23 cellular contexts compared by ENCODE assay signal in genomic region chrX:121110536-121110935, GRCh38.
DNase-seq lines count a peak whose midpoint lies in the region; ATAC-seq, FAIRE-seq and TF ChIP-seq lines count a peak whose summit lies in the region.
"Had no signal": no experiment of that assay in that cellular context is flagged by ENCODE, and none has a peak within 500 bp of the region (broad histone marks: within the 10 kb centered on the region; RNA-seq: fewer than 3 reads in every experiment).

No MANE protein-coding gene starts in this region.

- CTCF ChIA-PET in SK-N-SH (lab: Yijun Ruan, JAX) (no interaction called here), K562 (lab: Yijun Ruan, JAX; ENCODE audit: low intra/inter-chr PET ratio) (no interaction called here)

- no peak overlapping the region for H3K4me3 Mint-ChIP-seq in naive thymus-derived CD8-positive, alpha-beta T cell
- H3K4me3 Mint-ChIP-seq: B cell; CD4-positive, alpha-beta T cell; CD8-positive, alpha-beta T cell had no signal

- TF ChIP-seq EP300 in SK-N-SH (IDR thresholded peaks at IDR 0.05; ENCODE audit: borderline replicate concordance in 1 of 2, low read depth in 1 of 2, low read length in 1 of 2) (no peak), K562 (IDR thresholded peaks at IDR 0.05; ENCODE audit: low read length) (no peak)

- no TSS peak for BruUV-seq in K562 (replicated peaks; lab: Mats Ljungman, UMichigan)

- DNase-seq in SK-N-SH = no peak
- DNase-seq in K562 (ENCODE audit: extremely low read depth in 1 of 4, low spot score in 3 of 4) = no peak
- no peak for DNase-seq in foreskin melanocyte
- no peak for DNase-seq in naive thymus-derived CD8-positive, alpha-beta T cell
- DNase-seq: AML-193; CD4-positive, alpha-beta T cell; CD8-positive, alpha-beta T cell; DMS 273 treated with DMSO at 0.1 percent for 48 hours; DMS153; DMS53; DMS79; DND-41; EL; GDM1 had no signal

- H3K27me3 ChIP-seq in SK-N-SH (ENCODE audit: insufficient read depth) = no peaks in the 10 kb centered on the region
- no peaks in the 10 kb centered on the region for H3K27me3 ChIP-seq in K562 (ENCODE audit: control insufficient read depth in 2 of 2, insufficient read depth in 2 of 2, low read length in 2 of 2)
- H3K27me3 ChIP-seq: BLaER1 treated with 17β-estradiol and CSF1 and Interleukin-3, amounts not matched to agents 10 nM and 100 nM had no signal

- H3K79me2 ChIP-seq in SK-N-SH (ENCODE audit: insufficient read depth) (no peaks in the 10 kb centered on the region), K562 (ENCODE audit: control insufficient read depth, insufficient read depth, low read length) (no peaks in the 10 kb centered on the region)

- H2AFZ ChIP-seq in SK-N-SH (ENCODE audit: low read depth) (no peak overlapping the region), K562 (ENCODE audit: low read depth, low read length) (no peak overlapping the region)

- H3K36me3 ChIP-seq in SK-N-SH (replicated peaks in 1 of 2; ENCODE audit: control insufficient read depth in 1 of 2, insufficient read depth in 2 of 2, low read length in 1 of 2) (no peaks in the 10 kb centered on the region), K562 (ENCODE audit: control insufficient read depth, insufficient read depth, low read length) (no peaks in the 10 kb centered on the region)
- H3K36me3 ChIP-seq: BLaER1 treated with 17β-estradiol and CSF1 and Interleukin-3, amounts not matched to agents 10 nM and 100 nM had no signal

- no peak overlapping the region for H3K9ac ChIP-seq in SK-N-SH
- no peak overlapping the region for H3K9ac ChIP-seq in K562 (ENCODE audit: insufficient read depth in 1 of 2, low read depth in 2 of 2, low read length in 2 of 2)
- H3K9ac ChIP-seq: BLaER1 treated with 17β-estradiol and CSF1 and Interleukin-3, amounts not matched to agents 10 nM and 100 nM had no signal

- H3K4me3 ChIP-seq in SK-N-SH (ENCODE audit: low read depth in 2 of 2, low read length in 1 of 2) (no peak overlapping the region), K562 (no peak overlapping the region)
- H3K4me3 ChIP-seq: A549; BLaER1 treated with 17β-estradiol and CSF1 and Interleukin-3, amounts not matched to agents 10 nM and 100 nM; GM12878 had no signal

- TF ChIP-seq CTCF in SK-N-SH (IDR thresholded peaks at IDR 0.05) = no peak
- TF ChIP-seq CTCF in K562 (IDR thresholded peaks at IDR 0.05 in 2 of 3, conservative IDR thresholded peaks at IDR 0.05 in 1 of 3; ENCODE audit: insufficient read depth in 2 of 3, low read depth in 1 of 3, low read length in 3 of 3) = no peak

- no peaks in the 10 kb centered on the region for H4K20me1 ChIP-seq in SK-N-SH (ENCODE audit: insufficient read depth)
- H4K20me1 ChIP-seq in K562 (replicated peaks; ENCODE audit: control insufficient read depth, insufficient read depth, low read length) = no peaks in the 10 kb centered on the region
- H4K20me1 ChIP-seq: BLaER1 treated with 17β-estradiol and CSF1 and Interleukin-3, amounts not matched to agents 10 nM and 100 nM had no signal

- peaks cover 0 to 4% (median 0%) of the 10 kb centered on the region in 9 donors for H3K9me3 Mint-ChIP-seq in naive thymus-derived CD8-positive, alpha-beta T cell
- H3K9me3 Mint-ChIP-seq: CD4-positive, alpha-beta T cell; CD8-positive, alpha-beta T cell had no signal

- no peaks in the 10 kb centered on the region for H3K4me1 Mint-ChIP-seq in naive thymus-derived CD8-positive, alpha-beta T cell
- H3K4me1 Mint-ChIP-seq: B cell had no signal

- intact Hi-C loops in K562 (cut with micrococcal nuclease) = no loop called here

- TF ChIP-seq RAD21 in SK-N-SH (IDR thresholded peaks at IDR 0.05; ENCODE audit: low read length) (no peak), K562 (CRISPR knock-in tag; conservative IDR thresholded peaks at IDR 0.05 in 1 of 2, IDR thresholded peaks at IDR 0.05 in 1 of 2) (no peak)

- no peaks in the 10 kb centered on the region for H3K36me3 Mint-ChIP-seq in naive thymus-derived CD8-positive, alpha-beta T cell
- H3K36me3 Mint-ChIP-seq: CD8-positive, alpha-beta T cell had no signal

- FAIRE-seq in K562 (lab: Jason Lieb, UNC) = no peak
- FAIRE-seq: A549, GM12878, GM12892, GM18507 had no signal

- H3K4me2 ChIP-seq in SK-N-SH (no peak overlapping the region), K562 (ENCODE audit: insufficient read depth, low read length) (no peak overlapping the region)
- H3K4me2 ChIP-seq: A549; BLaER1 treated with 17β-estradiol and CSF1 and Interleukin-3, amounts not matched to agents 10 nM and 100 nM had no signal

- no peak overlapping the region for H3K27ac ChIP-seq in SK-N-SH (ENCODE audit: low read depth in 2 of 2, low read length in 1 of 2)
- no peak overlapping the region for H3K27ac ChIP-seq in K562 (ENCODE audit: extremely low read depth, low read depth, low read length)
- H3K27ac ChIP-seq: 22Rv1; A549; BLaER1 treated with 17β-estradiol and CSF1 and Interleukin-3, amounts not matched to agents 10 nM and 100 nM; C4-2B had no signal

- H3K27ac Mint-ChIP-seq in naive thymus-derived CD8-positive, alpha-beta T cell = no peak overlapping the region
- H3K27ac Mint-ChIP-seq: B cell; CD4-positive, alpha-beta T cell; CD8-positive, alpha-beta T cell had no signal

- in situ Hi-C loops in K562 (cut with MboI) = no loop called here

- no peaks in the 10 kb centered on the region for H3F3A ChIP-seq in SK-N-SH (replicated peaks; ENCODE audit: insufficient read depth)

- no peaks in the 10 kb centered on the region for H3K9me2 ChIP-seq in SK-N-SH

- POLR2A ChIA-PET in SK-N-SH (lab: Yijun Ruan, JAX) = no interaction called here
- POLR2A ChIA-PET in K562 (lab: Yijun Ruan, JAX) = no interaction called here
- POLR2A ChIA-PET in naive thymus-derived CD8-positive, alpha-beta T cell (lab: Charles Lee) = no interaction called here

- H3K9me1 ChIP-seq in K562 (ENCODE audit: control insufficient read depth, insufficient read depth, low read length) = no peaks in the 10 kb centered on the region

- ATAC-seq in SK-N-SH treated with all-trans-retinoic acid at 6 μM for 48 hours (no peak), K562 (no peak)
- ATAC-seq in naive thymus-derived CD8-positive, alpha-beta T cell = no peak
- ATAC-seq: A549; CD8-positive, alpha-beta T cell; GM12878 had no signal

- 2% methylated on average over 3 of the region's 3 CpGs for WGBS in SK-N-SH (ENCODE audit: low lambda C conversion rate)
- WGBS in K562 (ENCODE audit: insufficient coverage, low coverage, missing lambda C conversion rate) = 20% methylated on average over 3 of the region's 3 CpGs

- TF ChIP-seq POLR2A in K562 (conservative IDR thresholded peaks at IDR 0.05) = no peak

- H3K27me3 Mint-ChIP-seq in naive thymus-derived CD8-positive, alpha-beta T cell = peaks cover 0 to 8% (median 0%) of the 10 kb centered on the region in 5 donors
- H3K27me3 Mint-ChIP-seq: B cell; CD4-positive, alpha-beta T cell had no signal

- H3K4me1 ChIP-seq in SK-N-SH (ENCODE audit: control insufficient read depth in 1 of 2, insufficient read depth in 2 of 2, low read depth in 1 of 2, low read length in 1 of 2) (no peaks in the 10 kb centered on the region), K562 (replicated peaks in 1 of 2; ENCODE audit: control insufficient read depth in 2 of 2, insufficient read depth in 2 of 2, low read length in 2 of 2) (no peaks in the 10 kb centered on the region)
- H3K4me1 ChIP-seq: A549; BLaER1 treated with 17β-estradiol and CSF1 and Interleukin-3, amounts not matched to agents 10 nM and 100 nM had no signal

- H3K9me3 ChIP-seq in SK-N-SH (no peaks in the 10 kb centered on the region), K562 (replicated peaks; ENCODE audit: control insufficient read depth, insufficient read depth, low read depth, low read length) (no peaks in the 10 kb centered on the region)
- H3K9me3 ChIP-seq: A549 had no signal

TF ChIP-seq in SK-N-SH, 30 proteins besides CTCF, POLR2A, EP300 and RAD21:
- TF ChIP-seq IRF3 (IDR thresholded peaks at IDR 0.05; ENCODE audit: low read depth, low read length) (no peak), RXRA (IDR thresholded peaks at IDR 0.05; ENCODE audit: borderline replicate concordance, low read depth) (no peak)

TF ChIP-seq in K562, 482 proteins besides CTCF, POLR2A, EP300 and RAD21 (continues in another document):
- TF ChIP-seq PHF8 (IDR thresholded peaks at IDR 0.05; ENCODE audit: borderline replicate concordance, low read length) (no peak), RBM25 (IDR thresholded peaks at IDR 0.05; ENCODE audit: low read depth, low read length, severe bottlenecking) (peak; percentile 72), SFPQ (IDR thresholded peaks at IDR 0.05; ENCODE audit: low read depth, low read length) (no peak), NCOA6 (IDR thresholded peaks at IDR 0.05) (no peak), ARID1B (IDR thresholded peaks at IDR 0.05) (no peak), ZNF146 (CRISPR knock-in tag; IDR thresholded peaks at IDR 0.05; ENCODE audit: unreplicated experiment) (peak; percentile 81), CC2D1A (IDR thresholded peaks at IDR 0.05) (no peak), CBX3 (IDR thresholded peaks at IDR 0.05; ENCODE audit: borderline replicate concordance in 1 of 2, low read length in 2 of 2) (0 out of 3 replicates have a peak, but pooled peaks of 1 of the 2 experiments have one; percentile 30), ZBTB26 (CRISPR knock-in tag; IDR thresholded peaks at IDR 0.05) (no peak), TBL1XR1 (IDR thresholded peaks at IDR 0.05; ENCODE audit: low read length in 2 of 2) (no peak)
